In genomic region chr11:8122173-8122572, GRCh38 we compare ENCODE assay signal across 9 cellular contexts. TPM values are rescaled to one million over a fixed set of nuclear protein-coding genes. Genes with fewer than 3 reads are reported as not detected.
"Had no signal": no experiment of that assay in that cellular context is flagged by ENCODE, and none has a peak within 500 bp of the region (broad histone marks: within the 10 kb centered on the region; RNA-seq: fewer than 3 reads in every experiment).

No MANE protein-coding gene starts in this region.

- H3K27ac ChIP-seq: GM23248 had no signal

- H2AFZ ChIP-seq: GM23248 had no signal

- H3K27ac Mint-ChIP-seq: H9 had no signal

- H3K4me3 Mint-ChIP-seq: H9 had no signal

- H3K4me3 ChIP-seq: GM23248 had no signal

- FAIRE-seq: H1, H54, HTR-8/SVneo had no signal

- H3K9ac ChIP-seq: GM23248 had no signal

- DNase-seq: GM23248, H9, HCEC 1CT, Kasumi-1, KG1 had no signal

RNA-seq across cellular contexts. Expression of gene TUB, which starts 41.2 kb away (rescaled TPM):
- total RNA-seq: HT-29 had no signal

RNA-seq across cellular contexts. Expression of gene RIC3, which starts 46.7 kb away (rescaled TPM):
- total RNA-seq: GM23248, HT-29 had no signal
